28 cellular contexts compared by ENCODE assay signal in the genomic region with DNA sequence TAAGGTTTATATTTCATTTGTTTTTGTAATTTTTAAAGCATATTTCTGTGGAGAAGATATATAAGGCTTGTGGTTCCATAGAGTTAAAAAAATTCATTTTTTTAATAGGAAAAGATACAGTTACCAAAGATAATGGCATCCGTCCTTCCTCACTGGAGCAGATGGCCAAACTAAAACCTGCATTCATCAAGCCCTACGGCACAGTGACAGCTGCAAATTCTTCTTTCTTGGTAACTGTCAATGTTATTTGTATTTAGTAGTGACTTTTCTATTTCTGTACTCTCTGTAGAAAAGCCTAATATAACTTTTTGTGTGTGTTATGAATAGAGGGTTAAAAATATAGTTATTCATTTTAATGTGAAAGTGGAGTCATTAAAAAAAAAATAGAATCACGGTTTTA.
"Had no signal": no experiment of that assay in that cellular context is flagged by ENCODE, and none has a peak within 500 bp of the region (broad histone marks: within the 10 kb centered on the region; RNA-seq: fewer than 3 reads in every experiment).

No MANE protein-coding gene starts in this region.

- ATAC-seq: esophagus mucosa; gastrocnemius medialis; heart left ventricle; left cardiac atrium; left lung; natural killer cell; pancreas; right lobe of liver; stimulated activated effector memory CD8-positive, alpha-beta T cell treated with anti-CD3 and anti-CD28 coated beads, Interleukin-12 subunit alpha, Interleukin-12 subunit beta, amount 100 ng/mL, for 72 hours had no signal

- DNase-seq: colonic mucosa; effector CD8-positive, alpha-beta T cell; endodermal cell; foreskin fibroblast; gastrocnemius medialis; heart left ventricle; left cardiac atrium; left lung; mesenchymal stem cell; natural killer cell; pancreas; right lobe of liver; stimulated activated CD4-positive, alpha-beta T cell treated with anti-CD3 and anti-CD28 coated beads, Interleukin-12 subunit alpha, Interleukin-12 subunit beta, amount 100 ng/mL, for 4 hours; stimulated activated CD4-positive, alpha-beta T cell treated with anti-CD3 and anti-CD28 coated beads, Interleukin-1b, Interleukin-23, amount 100 ng/mL, for 48 hours; stimulated activated CD4-positive, alpha-beta T cell treated with anti-CD3 and anti-CD28 coated beads, Interleukin-4, amount 100 ng/mL, for 1 hour; stimulated activated naive CD4-positive, alpha-beta T cell treated with Interleukin-2 at 50 U/mL for 16 hours; stomach; thyroid gland; trophoblast cell had no signal

- H3K27me3 Mint-ChIP-seq: dendritic cell treated with granulocyte-macrophage colony-stimulating factor and Interleukin-4, amounts not matched to agents 40 ng/mL and 50 ng/mL, for 4 days had no signal

- H3K27me3 ChIP-seq: colonic mucosa, gastrocnemius medialis, heart left ventricle, hepatocyte, left lung, neutrophil, pancreas, right lobe of liver, stomach, thyroid gland, vagina had no signal

- H3K9me3 ChIP-seq: colonic mucosa, gastrocnemius medialis, heart left ventricle, left lung, neutrophil, pancreas, right lobe of liver, stomach, thyroid gland, vagina had no signal

- H3K27ac Mint-ChIP-seq: dendritic cell treated with granulocyte-macrophage colony-stimulating factor and Interleukin-4, amounts not matched to agents 40 ng/mL and 50 ng/mL, for 4 days; endodermal cell; mesothelial cell of epicardium; natural killer cell; stimulated activated effector memory CD8-positive, alpha-beta T cell treated with anti-CD3 and anti-CD28 coated beads, Interleukin-12 subunit alpha, Interleukin-12 subunit beta, amount 100 ng/mL, for 72 hours had no signal

- H3K27ac ChIP-seq: colonic mucosa, hepatocyte, left lung, neutrophil, pancreas, right lobe of liver, stomach, thyroid gland, vagina had no signal

- H3K4me3 Mint-ChIP-seq: dendritic cell treated with granulocyte-macrophage colony-stimulating factor and Interleukin-4, amounts not matched to agents 40 ng/mL and 50 ng/mL, for 4 days; endodermal cell; mesothelial cell of epicardium; natural killer cell; neural crest cell; stimulated activated effector memory CD8-positive, alpha-beta T cell treated with anti-CD3 and anti-CD28 coated beads, Interleukin-12 subunit alpha, Interleukin-12 subunit beta, amount 100 ng/mL, for 72 hours had no signal

- H3K4me1 Mint-ChIP-seq: endodermal cell; mesothelial cell of epicardium; natural killer cell; stimulated activated effector memory CD8-positive, alpha-beta T cell treated with anti-CD3 and anti-CD28 coated beads, Interleukin-12 subunit alpha, Interleukin-12 subunit beta, amount 100 ng/mL, for 72 hours had no signal

- H3K9me3 Mint-ChIP-seq: dendritic cell treated with granulocyte-macrophage colony-stimulating factor and Interleukin-4, amounts not matched to agents 40 ng/mL and 50 ng/mL, for 4 days; endodermal cell; mesothelial cell of epicardium; natural killer cell; neural crest cell; stimulated activated effector memory CD8-positive, alpha-beta T cell treated with anti-CD3 and anti-CD28 coated beads, Interleukin-12 subunit alpha, Interleukin-12 subunit beta, amount 100 ng/mL, for 72 hours had no signal

- H3K4me3 ChIP-seq: colonic mucosa, gastrocnemius medialis, heart left ventricle, hepatocyte, left lung, pancreas, right lobe of liver, smooth muscle cell, stomach, thyroid gland, vagina had no signal

- H3K4me1 ChIP-seq: colonic mucosa had no signal
